In genomic region chr10:26879744-26880143, GRCh38 we compare ENCODE assay signal across 11 cellular contexts. TPM values are rescaled to one million over a fixed set of nuclear protein-coding genes. Genes with fewer than 3 reads are reported as not detected.
DNase-seq lines count a peak whose midpoint lies in the region; ATAC-seq, FAIRE-seq and TF ChIP-seq lines count a peak whose summit lies in the region.
"Had no signal": no experiment of that assay in that cellular context is flagged by ENCODE, and none has a peak within 500 bp of the region (broad histone marks: within the 10 kb centered on the region; RNA-seq: fewer than 3 reads in every experiment).

No MANE protein-coding gene starts in this region.

- in situ Hi-C loops in GM12878 (cut with MboI), result loop anchor here (5.0 kb wide), 3 partner anchors 152 to 542 kb away; no protein-coding TSS in a partner anchor

- TF ChIP-seq RAD21 in GM12878 (IDR thresholded peaks at IDR 0.05; ENCODE audit: insufficient read depth, low read depth, low read length), result no peak

- POLR2A ChIA-PET in GM12878 (lab: Charles Lee), result interaction anchor here (0.5 kb wide), 1 partner anchor 85 kb away, joined by 3 read pairs; no protein-coding TSS in a partner anchor

- ATAC-seq in GM12878 (no peak), HG03469 (IDR thresholded peaks at IDR 0.05; ENCODE audit: unreplicated experiment) (no peak)

- intact Hi-C loops in GM12878 (cut with micrococcal nuclease; ENCODE audit: unreplicated experiment), result no loop called here

- no peak overlapping the region for H2AFZ ChIP-seq in GM12878 (ENCODE audit: control insufficient read depth, low read depth, low read length)

- H4K20me1 ChIP-seq in GM12878 (ENCODE audit: control insufficient read depth, insufficient read depth), result no peaks in the 10 kb centered on the region

- no peaks in the 10 kb centered on the region for H3K27me3 ChIP-seq in GM12878 (replicated peaks in 1 of 2; ENCODE audit: control insufficient read depth in 2 of 2, insufficient read depth in 2 of 2, low read length in 1 of 2)

- no peak overlapping the region for H3K9ac ChIP-seq in GM12878 (ENCODE audit: control insufficient read depth, insufficient read depth, low read length)

- BruUV-seq in GM12878 (replicated peaks; lab: Mats Ljungman, UMichigan), result no TSS peak

- CTCF ChIA-PET in GM12878 (lab: Yijun Ruan, JAX), result interaction anchor here (0.6 to 8.8 kb wide), 5 partner anchors 12 to 520 kb away, joined by 3 to 252 read pairs (median 6); partner anchors contain the start of gene ABI1

- no peak for TF ChIP-seq POLR2A in GM12878 (IDR thresholded peaks at IDR 0.05; ENCODE audit: low read depth, low read length)

- no peak overlapping the region for H3K27ac ChIP-seq in GM12878 (ENCODE audit: control insufficient read depth, insufficient read depth)
- H3K27ac ChIP-seq: WERI-Rb-1 had no signal

- H3K4me2 ChIP-seq in GM12878 (ENCODE audit: control insufficient read depth, insufficient read depth), result no peak overlapping the region

- peak; percentile 16 for DNase-seq in NCI-H446 treated with DMSO at 0.1 percent for 48 hours (lab: John Stamatoyannopoulos, UW)
- no peak for DNase-seq in NCI-H446 (lab: John Stamatoyannopoulos, UW)
- peak; percentile 73 for DNase-seq in NCI-H1436 (lab: John Stamatoyannopoulos, UW)
- DNase-seq in GM12878 (ENCODE audit: low read depth, low spot score), result no peak
- peak; percentile 37 for DNase-seq in pons (ENCODE audit: low spot score)
- no peak for DNase-seq in stimulated activated CD4-positive, alpha-beta T cell treated with anti-CD3 and anti-CD28 coated beads, Interleukin-1b, Interleukin-23, amount 100 ng/mL, for 48 hours
- no peak for DNase-seq in stimulated activated CD4-positive, alpha-beta T cell treated with anti-CD3 and anti-CD28 coated beads, Interleukin-15, amount 100 ng/mL, for 24 hours
- DNase-seq: activated CD8-positive, alpha-beta memory T cell treated with anti-CD3 and anti-CD28 coated beads, Interleukin-2, amount 50 U/mL, for 48 hours; naive B cell; WERI-Rb-1 had no signal

- TF ChIP-seq CTCF in GM12878 (IDR thresholded peaks at IDR 0.05 in 2 of 3, conservative IDR thresholded peaks at IDR 0.05 in 1 of 3; ENCODE audit: control insufficient read depth in 2 of 3, extremely low read depth in 1 of 3, insufficient read depth in 1 of 3, low read depth in 3 of 3, low read length in 3 of 3), result no peak

- FAIRE-seq in GM12878 (lab: Jason Lieb, UNC), result no peak

- SMC1A ChIA-PET in GM12878 (lab: Charles Lee; ENCODE audit: uncharacterized antibody, unreplicated experiment), result interaction anchor here (1.3 to 11.4 kb wide), 5 partner anchors 12 to 268 kb away, joined by 3 to 220 read pairs (median 13); partner anchors contain the start of gene ABI1

- no peak overlapping the region for H3K4me3 ChIP-seq in GM12878

- WGBS in GM12878 (ENCODE audit: insufficient coverage, insufficient replicate concordance, low lambda C conversion rate, missing lambda C conversion rate), result 36% methylated on average over 5 of the region's 5 CpGs

- RAD21 ChIA-PET in GM12878 (lab: Charles Lee; ENCODE audit: unreplicated experiment), result interaction anchor here (0.7 to 6.1 kb wide), 6 partner anchors 10 to 1004 kb away, joined by 3 to 175 read pairs (median 6); no protein-coding TSS in a partner anchor

- H3K9me3 ChIP-seq in GM12878 (replicated peaks; ENCODE audit: control insufficient read depth, insufficient read depth, low read length), result no peaks in the 10 kb centered on the region

- no peak for TF ChIP-seq EP300 in GM12878 (IDR thresholded peaks at IDR 0.05; ENCODE audit: borderline replicate concordance in 1 of 2, control insufficient read depth in 1 of 2, low read depth in 2 of 2, low read length in 2 of 2)

- no peaks in the 10 kb centered on the region for H3K79me2 ChIP-seq in GM12878 (ENCODE audit: control insufficient read depth, insufficient read depth, low read length)

- no peaks in the 10 kb centered on the region for H3K36me3 ChIP-seq in GM12878 (ENCODE audit: control insufficient read depth in 2 of 2, insufficient read depth in 2 of 2, low read length in 1 of 2)
- H3K36me3 ChIP-seq: WERI-Rb-1 had no signal

- no peaks in the 10 kb centered on the region for H3K4me1 ChIP-seq in GM12878 (ENCODE audit: control insufficient read depth, insufficient read depth, low read length)

TF ChIP-seq in GM12878, 131 proteins besides CTCF, POLR2A, EP300 and RAD21 (continues in another document):
- TF ChIP-seq BCL3 (IDR thresholded peaks at IDR 0.05; ENCODE audit: borderline replicate concordance, insufficient read depth, low read depth, low read length, poor library complexity, severe bottlenecking) (no peak), SUPT20H (IDR thresholded peaks at IDR 0.05; ENCODE audit: borderline replicate concordance, control insufficient read depth, low read depth, low read length) (no peak), JUNB (IDR thresholded peaks at IDR 0.05) (no peak), RB1 (IDR thresholded peaks at IDR 0.05; ENCODE audit: borderline replicate concordance) (no peak), ZBTB40 (IDR thresholded peaks at IDR 0.05; ENCODE audit: borderline replicate concordance) (no peak)
- TF ChIP-seq, protein P1, sequence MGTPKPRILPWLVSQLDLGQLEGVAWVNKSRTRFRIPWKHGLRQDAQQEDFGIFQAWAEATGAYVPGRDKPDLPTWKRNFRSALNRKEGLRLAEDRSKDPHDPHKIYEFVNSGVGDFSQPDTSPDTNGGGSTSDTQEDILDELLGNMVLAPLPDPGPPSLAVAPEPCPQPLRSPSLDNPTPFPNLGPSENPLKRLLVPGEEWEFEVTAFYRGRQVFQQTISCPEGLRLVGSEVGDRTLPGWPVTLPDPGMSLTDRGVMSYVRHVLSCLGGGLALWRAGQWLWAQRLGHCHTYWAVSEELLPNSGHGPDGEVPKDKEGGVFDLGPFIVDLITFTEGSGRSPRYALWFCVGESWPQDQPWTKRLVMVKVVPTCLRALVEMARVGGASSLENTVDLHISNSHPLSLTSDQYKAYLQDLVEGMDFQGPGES (IDR thresholded peaks at IDR 0.05), result no peak

RNA-seq across cellular contexts. Expression of gene ABI1, which starts 19.0 kb away (rescaled TPM):
- 143 TPM in 2 replicates for total RNA-seq in GM12878 (2013; cell fraction: nucleolus; rRNA removed)
- total RNA-seq in GM12878 (2014; rRNA removed) (51.1 and 60.9 TPM in 2 replicates), GM12878 (2014; rRNA removed; fragmentation: Illumina TruSeq; extraction: Trizol) (58.4 and 59.1 TPM in 2 replicates), GM12878 (2021) (50.3 and 51.4 TPM in 2 replicates)
- polyA plus RNA-seq in GM12878 (2011; ENCODE audit: low read depth), result 24.0 TPM
- polyA plus RNA-seq in GM12878 (2011; rRNA removed) (31.2 and 40.8 TPM in 2 replicates), GM12878 (2014; fragmentation: Illumina TruSeq; extraction: Trizol) (63.0 and 76.7 TPM in 2 replicates), GM12878 (2014; fragmentation: Nextera tagmentation; extraction: Ambion mirVana) (10 to 100 TPM; 48.7 to 50.3 TPM), GM12878 (2014; rRNA removed) (35.8 and 40.1 TPM in 2 replicates), GM12878 (2016; fragmentation: Nextera tagmentation; extraction: Ambion mirVana) (10 to 100 TPM; 70.4 to 73.2 TPM)
- 17.5 and 17.8 TPM in 2 replicates for polyA plus RNA-seq in GM12878 (2011; cell fraction: cytosol; rRNA removed)
- polyA plus RNA-seq in GM12878 (2011; cell fraction: nucleus; rRNA removed), result 23.9 and 24.0 TPM in 2 replicates
- 41.1 and 45.6 TPM in 2 replicates for polyA plus RNA-seq in GM12878 (2012)
- polyA minus RNA-seq in GM12878 (2011; rRNA and poly(A)+ RNA removed), result 26.3 and 27.4 TPM in 2 replicates
- 12.3 and 13.4 TPM in 2 replicates for polyA minus RNA-seq in GM12878 (2011; cell fraction: cytosol; rRNA and poly(A)+ RNA removed)
- polyA minus RNA-seq in GM12878 (2011; cell fraction: nucleus; rRNA and poly(A)+ RNA removed), result 24.5 and 29.0 TPM in 2 replicates

Comparison
In these comparisons a context has a peak if more than half of its experiments do, and no peak if none do; other contexts are left out.
1. DNase-seq: peak in NCI-H446 treated with DMSO at 0.1 percent for 48 hours (single experiment), NCI-H1436 (single experiment) and pons (single experiment); none in NCI-H446 (0 of 2), GM12878 (single experiment), stimulated activated CD4-positive, alpha-beta T cell treated with anti-CD3 and anti-CD28 coated beads, Interleukin-1b, Interleukin-23, amount 100 ng/mL, for 48 hours (single experiment) and stimulated activated CD4-positive, alpha-beta T cell treated with anti-CD3 and anti-CD28 coated beads, Interleukin-15, amount 100 ng/mL, for 24 hours (single experiment).